17 cellular contexts compared by ENCODE assay signal in the genomic region with DNA sequence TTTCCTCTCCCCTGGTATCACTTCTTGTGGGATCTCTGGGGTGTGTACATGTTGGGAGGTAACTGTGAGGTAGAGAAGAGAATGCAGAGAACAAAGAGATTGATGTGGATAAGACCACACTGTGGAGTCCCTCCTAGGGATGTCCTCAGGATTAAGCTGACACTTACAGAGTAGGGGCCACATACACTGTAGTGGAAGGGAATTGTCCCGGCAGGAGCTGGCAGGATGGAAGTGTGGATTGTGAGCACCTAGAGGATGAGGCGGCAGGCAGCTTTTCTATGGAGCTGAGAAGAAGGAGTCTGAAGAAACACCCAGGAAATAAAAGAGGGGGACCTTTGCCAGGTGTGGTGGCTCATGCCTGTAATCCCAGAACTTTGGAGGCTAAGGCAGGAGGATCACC. TPM values are rescaled to one million over a fixed set of nuclear protein-coding genes. Genes with fewer than 3 reads are reported as not detected.
"Had no signal": no experiment of that assay in that cellular context is flagged by ENCODE, and none has a peak within 500 bp of the region (broad histone marks: within the 10 kb centered on the region; RNA-seq: fewer than 3 reads in every experiment).

No MANE protein-coding gene starts in this region.

- H3K27me3 Mint-ChIP-seq: central memory CD8-positive, alpha-beta T cell; memory B cell had no signal

- H3K27ac ChIP-seq: body of pancreas, epithelial cell of prostate, gastroesophageal sphincter, left lung, ovary, thyroid gland had no signal

- DNase-seq: activated CD4-positive, CD25-positive, alpha-beta regulatory T cell; activated CD8-positive, alpha-beta memory T cell treated with anti-CD3 and anti-CD28 coated beads for 24 hours; activated naive CD4-positive, alpha-beta T cell treated with Interleukin-2 at 50 U/mL for 16 hours; activated T-cell treated with anti-CD3 and anti-CD28 coated beads, Interleukin-2, amount 50 U/mL, for 1 hour; body of pancreas; cortex of kidney; effector memory CD4-positive, alpha-beta T cell; left lung; ovary; stimulated activated CD4-positive, alpha-beta T cell treated with anti-CD3 and anti-CD28 coated beads, Interleukin-15, amount 100 ng/mL, for 24 hours; stimulated activated CD4-positive, alpha-beta T cell treated with anti-CD3 and anti-CD28 coated beads, Interleukin-4, amount 100 ng/mL, for 24 hours; thyroid gland had no signal

- H3K36me3 ChIP-seq: ovary had no signal

- H3K9me3 Mint-ChIP-seq: central memory CD8-positive, alpha-beta T cell; memory B cell; neural crest cell had no signal

- ATAC-seq: body of pancreas, gastroesophageal sphincter, left lung had no signal

- H3K27me3 ChIP-seq: body of pancreas, gastroesophageal sphincter, left lung, ovary, thyroid gland had no signal

- H3K27ac Mint-ChIP-seq: memory B cell had no signal

- H3K9me3 ChIP-seq: body of pancreas, gastroesophageal sphincter, left lung, ovary, thyroid gland had no signal

- H3K4me3 ChIP-seq: body of pancreas, gastroesophageal sphincter, left lung, ovary, thyroid gland had no signal

- H3K4me3 Mint-ChIP-seq: central memory CD8-positive, alpha-beta T cell; memory B cell; neural crest cell had no signal

RNA-seq across cellular contexts. Expression of a gene that starts 21.2 kb away (rescaled TPM):
- total RNA-seq: body of pancreas had no signal
